Comparison of ENCODE assay signal across 20 cellular contexts in the genomic region with DNA sequence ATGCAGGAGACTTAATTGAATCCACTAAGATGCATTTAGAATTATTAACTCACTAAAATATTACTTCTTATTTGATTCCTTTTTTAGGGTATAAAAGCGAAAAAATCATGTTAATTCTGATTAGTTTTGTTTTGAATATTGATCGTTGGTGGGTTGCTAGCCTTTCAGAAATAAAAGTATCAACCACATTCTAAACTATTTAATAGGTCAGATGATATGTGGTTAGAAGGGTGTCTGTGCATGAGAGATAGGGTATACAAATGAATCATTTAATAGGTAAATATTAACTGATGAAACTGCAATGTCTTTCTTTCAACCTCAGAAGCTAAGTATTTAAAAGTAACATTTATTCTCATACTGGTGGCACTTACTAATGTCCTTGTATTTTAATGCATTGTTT.
A peak's percentile ranks its signal among the peaks of the same experiment; 100 is the strongest.
DNase-seq lines count a peak whose midpoint lies in the region; ATAC-seq and TF ChIP-seq lines count a peak whose summit lies in the region.
"Had no signal": no experiment of that assay in that cellular context is flagged by ENCODE, and none has a peak within 500 bp of the region (broad histone marks: within the 10 kb centered on the region; RNA-seq: fewer than 3 reads in every experiment).

No MANE protein-coding gene starts in this region.

- no peak for TF ChIP-seq CTCF in psoas muscle (IDR thresholded peaks at IDR 0.05)

- intact Hi-C loops in psoas muscle (cut with DNase I) = no loop called here

- no peak overlapping the region for H3K27ac ChIP-seq in psoas muscle
- H3K27ac ChIP-seq in substantia nigra (ENCODE audit: low read depth, low read length, poor library complexity, severe bottlenecking) = no peak overlapping the region
- H3K27ac ChIP-seq: epithelial cell of prostate, sigmoid colon, upper lobe of left lung had no signal

- no peaks in the 10 kb centered on the region for H3K4me1 ChIP-seq in psoas muscle
- H3K4me1 ChIP-seq: sigmoid colon, upper lobe of left lung had no signal

- ATAC-seq in GM19324 (IDR thresholded peaks at IDR 0.05; ENCODE audit: low FRiP score, unreplicated experiment) (peak; percentile 53), HG02678 (IDR thresholded peaks at IDR 0.05; ENCODE audit: unreplicated experiment) (peak; percentile 75), HG03196 (IDR thresholded peaks at IDR 0.05; ENCODE audit: unreplicated experiment) (peak; percentile 89), psoas muscle (no peak)

- peak; percentile 36 for DNase-seq in renal cortical epithelial cell (ENCODE audit: low read depth)
- DNase-seq in psoas muscle = no peak
- DNase-seq in activated CD4-positive, alpha-beta T cell treated with anti-CD3 and anti-CD28 coated beads for 1 hour = no peak
- no peak for DNase-seq in substantia nigra (lab: John Stamatoyannopoulos, UW)
- DNase-seq: activated CD4-positive, alpha-beta T cell treated with anti-CD3 and anti-CD28 coated beads, Interleukin-2, amount 50 U/mL, for 48 hours; amniotic stem cell; C1 segment of cervical spinal cord; cerebellar nuclear complex; glutamatergic neuron; IMR-90; kidney; NCI-H2171 treated with DMSO at 0.1 percent for 48 hours; nucleus accumbens; sigmoid colon; stimulated activated CD4-positive, alpha-beta T cell treated with anti-CD3 and anti-CD28 coated beads, Interleukin-4, amount 100 ng/mL, for 1 hour; upper lobe of left lung had no signal

- WGBS in psoas muscle, 3 donors = 65 to 69% (median 67%) methylated on average over 2 of the region's 2 CpGs

- H3K36me3 ChIP-seq in psoas muscle (ENCODE audit: insufficient read depth in 1 of 2, low read depth in 1 of 2) = no peaks in the 10 kb centered on the region
- H3K36me3 ChIP-seq: sigmoid colon, upper lobe of left lung had no signal

- H3K4me3 ChIP-seq in psoas muscle = no peak overlapping the region
- H3K4me3 ChIP-seq: sigmoid colon, upper lobe of left lung had no signal

- H3K9me3 ChIP-seq in psoas muscle = no peaks in the 10 kb centered on the region
- H3K9me3 ChIP-seq: sigmoid colon, upper lobe of left lung had no signal

- no peaks in the 10 kb centered on the region for H3K27me3 ChIP-seq in psoas muscle (ENCODE audit: insufficient read depth in 3 of 3, low read length in 2 of 3)
- H3K27me3 ChIP-seq: sigmoid colon, upper lobe of left lung had no signal

Comparison
In these comparisons a context has a peak if more than half of its experiments do, and no peak if none do; other contexts are left out.
1. ATAC-seq: peak in GM19324 (single experiment), HG02678 (single experiment) and HG03196 (single experiment); none in psoas muscle (0 of 4).